1 cellular context compared by ENCODE assay signal in genomic region chr18:31478688-31479087, GRCh38.
TF ChIP-seq lines count a peak whose summit lies in the region.

No MANE protein-coding gene starts in this region.

TF ChIP-seq in K562, 482 proteins besides CTCF, POLR2A, EP300 and RAD21:
- TF ChIP-seq NRF1 (conservative IDR thresholded peaks at IDR 0.05 in 1 of 2, IDR thresholded peaks at IDR 0.05 in 1 of 2): peak; percentile 59 to 61
- TF ChIP-seq RBM25 (IDR thresholded peaks at IDR 0.05; ENCODE audit: low read depth, low read length, severe bottlenecking): no peak
TF ChIP-seq in K562: peak in this region for 1.
